ENCODE assay signal across 19 cellular contexts in the genomic region with DNA sequence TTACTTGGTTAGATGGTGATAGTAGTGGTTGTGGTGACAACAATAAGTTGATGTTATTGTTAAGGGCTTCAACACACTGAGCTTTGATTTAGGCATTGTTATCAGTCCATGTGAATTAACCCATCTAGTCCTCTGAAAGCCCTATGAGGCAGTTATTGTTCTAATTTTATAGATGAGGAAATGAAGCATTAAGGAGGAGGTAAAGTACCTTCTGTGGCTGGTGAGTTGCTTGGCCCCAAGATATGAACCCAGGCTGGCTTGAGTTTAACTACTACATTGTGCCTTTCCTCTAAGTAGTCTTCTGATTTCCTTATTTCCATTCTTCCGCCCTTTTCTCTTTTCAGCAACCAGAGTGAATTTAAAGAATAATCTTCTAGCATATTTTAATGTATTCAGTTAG.
A peak's percentile ranks its signal among the peaks of the same experiment; 100 is the strongest.
DNase-seq lines count a peak whose midpoint lies in the region; ATAC-seq, FAIRE-seq and TF ChIP-seq lines count a peak whose summit lies in the region.
"Had no signal": no experiment of that assay in that cellular context is flagged by ENCODE, and none has a peak within 500 bp of the region (broad histone marks: within the 10 kb centered on the region; RNA-seq: fewer than 3 reads in every experiment).

No MANE protein-coding gene starts in this region.

- H3K27me3 Mint-ChIP-seq in neural crest cell (ENCODE audit: low read depth) (no peaks in the 10 kb centered on the region), endothelial cell (ENCODE audit: unreplicated experiment) (no peaks in the 10 kb centered on the region)

- TF ChIP-seq CTCF in neural crest cell (conservative IDR thresholded peaks at IDR 0.05) (no peak), endothelial cell (IDR thresholded peaks at IDR 0.05; ENCODE audit: unreplicated experiment) (no peak)

- no peak for DNase-seq in GM12892 (ENCODE audit: insufficient read length)
- DNase-seq in neural crest cell (ENCODE audit: low read depth, low spot score), result no peak
- no peak for DNase-seq in endothelial cell (ENCODE audit: low spot score)
- DNase-seq in COR-L47 (lab: John Stamatoyannopoulos, UW), result no peak
- no peak for DNase-seq in activated naive CD4-positive, alpha-beta T cell treated with anti-CD3 and anti-CD28 coated beads, Interleukin-2, amount 50 U/mL, for 72 hours (ENCODE audit: low spot score in 2 of 2)
- DNase-seq in inferior parietal cortex (ENCODE audit: extremely low spot score), result no peak
- DNase-seq: Caco-2, DMS53, GM23248, Kasumi-1, NCI-H1417, NCI-H2029, NCI-H2171 treated with DMSO at 0.1 percent for 48 hours, NCI-H510A treated with DMSO at 0.1 percent for 48 hours, SIG-M5 had no signal

- TF ChIP-seq POLR2A in GM12892 (IDR thresholded peaks at IDR 0.05; ENCODE audit: low read depth, low read length), result no peak

- H3K9me3 Mint-ChIP-seq in neural crest cell, result peaks cover 6% of the 10 kb centered on the region
- no peaks in the 10 kb centered on the region for H3K9me3 Mint-ChIP-seq in endothelial cell (ENCODE audit: unreplicated experiment)
- H3K9me3 Mint-ChIP-seq in activated naive CD4-positive, alpha-beta T cell treated with anti-CD3 and anti-CD28 coated beads, Interleukin-2, amount 50 U/mL, for 72 hours, result peaks cover 0 to 5% of the 10 kb centered on the region in 2 donors
- H3K9me3 Mint-ChIP-seq: CD14-positive monocyte had no signal

- peak; percentile 57 for FAIRE-seq in GM12892 (lab: Jason Lieb, UNC)
- FAIRE-seq: A549 had no signal

- peaks cover 34% of the 10 kb centered on the region for H3K4me1 Mint-ChIP-seq in neural crest cell
- H3K4me1 Mint-ChIP-seq in endothelial cell (ENCODE audit: unreplicated experiment), result peaks cover 13% of the 10 kb centered on the region

- H3K4me3 Mint-ChIP-seq in neural crest cell (no peak overlapping the region), endothelial cell (ENCODE audit: unreplicated experiment) (no peak overlapping the region)
- H3K4me3 Mint-ChIP-seq: CD14-positive monocyte had no signal

- H3K27ac Mint-ChIP-seq in neural crest cell (ENCODE audit: unreplicated experiment) (peak overlapping the region; percentile 40), endothelial cell (ENCODE audit: unreplicated experiment) (no peak overlapping the region)
- no peak overlapping the region for H3K27ac Mint-ChIP-seq in activated naive CD4-positive, alpha-beta T cell treated with anti-CD3 and anti-CD28 coated beads, Interleukin-2, amount 50 U/mL, for 72 hours

- peak; percentile 71 for ATAC-seq in GM19463 (IDR thresholded peaks at IDR 0.05; ENCODE audit: unreplicated experiment)
- peak; percentile 85 for ATAC-seq in HG03432 (IDR thresholded peaks at IDR 0.05; ENCODE audit: unreplicated experiment)
- no peak for ATAC-seq in activated naive CD4-positive, alpha-beta T cell treated with anti-CD3 and anti-CD28 coated beads, Interleukin-2, amount 50 U/mL, for 72 hours
- ATAC-seq: A549 had no signal

- H3K36me3 Mint-ChIP-seq in neural crest cell (ENCODE audit: low read depth) (peaks cover 20% of the 10 kb centered on the region), endothelial cell (ENCODE audit: low read depth, unreplicated experiment) (no peaks in the 10 kb centered on the region)
- peaks cover 0 to 11% of the 10 kb centered on the region in 2 donors for H3K36me3 Mint-ChIP-seq in activated naive CD4-positive, alpha-beta T cell treated with anti-CD3 and anti-CD28 coated beads, Interleukin-2, amount 50 U/mL, for 72 hours

Comparison
In these comparisons a context has a peak if more than half of its experiments do, and no peak if none do; other contexts are left out.
1. ATAC-seq: peak in GM19463 (single experiment) and HG03432 (single experiment); none in activated naive CD4-positive, alpha-beta T cell treated with anti-CD3 and anti-CD28 coated beads, Interleukin-2, amount 50 U/mL, for 72 hours (0 of 2).